ENCODE assay signal across 10 cellular contexts in the genomic region with DNA sequence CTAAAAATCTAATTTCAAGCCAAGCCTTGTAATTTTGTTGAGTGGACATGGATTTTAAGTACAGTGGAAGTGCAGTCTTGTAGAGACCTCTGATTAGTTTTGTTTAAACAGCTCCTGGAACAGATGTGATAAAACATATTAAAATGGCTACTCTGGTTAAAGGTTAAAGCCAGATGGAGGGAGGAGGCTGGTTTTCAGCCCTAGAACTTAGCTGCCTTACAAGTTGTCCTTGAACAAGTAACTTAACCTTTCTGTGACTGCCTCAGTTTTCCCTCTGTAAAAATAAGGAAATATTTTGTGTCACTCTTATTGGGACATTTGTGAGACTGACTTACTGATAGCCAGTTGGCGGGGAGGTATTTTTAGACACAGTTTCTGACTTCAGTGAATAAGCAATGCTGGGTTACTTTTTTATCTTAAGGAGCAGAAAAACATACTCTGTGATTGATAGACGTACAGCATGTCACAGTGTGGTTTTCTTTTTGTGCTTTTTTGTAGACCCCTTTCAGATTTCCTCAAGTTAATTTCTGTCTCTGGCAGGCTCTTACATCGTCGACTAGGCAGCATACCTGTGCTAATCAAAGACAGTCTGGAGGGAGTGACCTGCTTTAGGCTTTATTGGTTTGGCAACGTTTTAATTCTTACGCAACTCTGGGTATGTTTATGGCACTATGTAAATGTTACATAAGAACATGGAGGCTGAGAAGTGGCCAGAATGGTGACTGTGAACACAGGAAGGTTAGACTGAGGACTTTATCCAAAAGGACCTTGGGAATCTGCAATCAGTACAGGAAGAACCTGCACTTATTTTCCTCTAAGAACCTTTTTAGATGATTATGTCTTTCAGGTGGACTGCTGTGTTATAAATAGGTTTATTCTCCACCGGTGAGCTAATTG. TPM values are rescaled to one million over a fixed set of nuclear protein-coding genes. Genes with fewer than 3 reads are reported as not detected.
DNase-seq lines count a peak whose midpoint lies in the region; ATAC-seq and TF ChIP-seq lines count a peak whose summit lies in the region.
"Had no signal": no experiment of that assay in that cellular context is flagged by ENCODE, and none has a peak within 500 bp of the region (broad histone marks: within the 10 kb centered on the region; RNA-seq: fewer than 3 reads in every experiment).

No MANE protein-coding gene starts in this region.

- H3K27ac Mint-ChIP-seq in natural killer cell treated with Interleukin-12 subunit alpha and Interleukin-12 subunit beta and Interleukin-15 and Interleukin-18, amount 100 ng/mL, for 72 hours: peak overlapping the region; percentile 11 to 12
- H3K27ac Mint-ChIP-seq in natural killer cell: peak overlapping the region in 1 of 2 donors; percentile 21
- peak overlapping the region; percentile 41 for H3K27ac Mint-ChIP-seq in mesothelial cell of epicardium

- H3K36me3 Mint-ChIP-seq in natural killer cell treated with Interleukin-12 subunit alpha and Interleukin-12 subunit beta and Interleukin-15 and Interleukin-18, amount 100 ng/mL, for 72 hours: peaks cover 6% of the 10 kb centered on the region
- H3K36me3 Mint-ChIP-seq in natural killer cell: no peaks in the 10 kb centered on the region
- H3K36me3 Mint-ChIP-seq in mesothelial cell of epicardium: peaks cover 1% of the 10 kb centered on the region

- H2AFZ ChIP-seq in mammary epithelial cell (ENCODE audit: low read depth, low read length): no peak overlapping the region

- no peaks in the 10 kb centered on the region for H3K27me3 ChIP-seq in mammary epithelial cell (ENCODE audit: insufficient read depth, low read length)

- H3K27ac ChIP-seq in mammary epithelial cell (ENCODE audit: insufficient read depth, low read depth, low read length): peak overlapping the region; percentile 16

- H3K9me3 ChIP-seq in mammary epithelial cell (replicated peaks; ENCODE audit: insufficient read depth, low read length): no peaks in the 10 kb centered on the region

- CTCF ChIA-PET in mammary epithelial cell (lab: Charles Lee; ENCODE audit: low non-redundant PET): interaction anchor here (0.6 kb wide), 1 partner anchor 614 kb away, joined by 4 read pairs; no protein-coding TSS in a partner anchor

- DNase-seq in natural killer cell treated with Interleukin-12 subunit alpha and Interleukin-12 subunit beta and Interleukin-15 and Interleukin-18, amount 100 ng/mL, for 72 hours (ENCODE audit: low spot score): no peak
- DNase-seq in natural killer cell (no peak), mammary epithelial cell (peak; percentile 77), mesothelial cell of epicardium (ENCODE audit: low spot score in 2 of 2, unreplicated experiment in 2 of 2) (no peak), NCI-H1105 treated with DMSO at 0.1 percent for 48 hours (lab: John Stamatoyannopoulos, UW) (no peak), amygdala (lab: John Stamatoyannopoulos, UW) (no peak)
- no peak for DNase-seq in central memory CD4-positive, alpha-beta T cell
- DNase-seq: activated CD4-positive, alpha-beta T cell treated with anti-CD3 and anti-CD28 coated beads for 48 hours; DMS79 treated with DMSO at 0.1 percent for 48 hours had no signal

- peaks cover 31% of the 10 kb centered on the region for H3K4me1 ChIP-seq in mammary epithelial cell (ENCODE audit: insufficient read depth, low read length)

- BruUV-seq in mammary epithelial cell (replicated peaks; lab: Mats Ljungman, UMichigan): no TSS peak

- no peaks in the 10 kb centered on the region for H4K20me1 ChIP-seq in mammary epithelial cell (ENCODE audit: insufficient read depth, low read length)

- H3K4me3 Mint-ChIP-seq in natural killer cell treated with Interleukin-12 subunit alpha and Interleukin-12 subunit beta and Interleukin-15 and Interleukin-18, amount 100 ng/mL, for 72 hours: peak overlapping the region; percentile 59
- H3K4me3 Mint-ChIP-seq in natural killer cell (no peak overlapping the region), mesothelial cell of epicardium (no peak overlapping the region)

- peaks cover 49 to 51% of the 10 kb centered on the region in 2 donors for H3K4me1 Mint-ChIP-seq in natural killer cell treated with Interleukin-12 subunit alpha and Interleukin-12 subunit beta and Interleukin-15 and Interleukin-18, amount 100 ng/mL, for 72 hours (ENCODE audit: low read depth in 2 of 2)
- H3K4me1 Mint-ChIP-seq in natural killer cell (peaks cover 16 to 35% of the 10 kb centered on the region in 2 donors), mesothelial cell of epicardium (peaks cover 36% of the 10 kb centered on the region)

- dilution Hi-C loops in mammary epithelial cell (cut with HindIII; ENCODE audit: low sequenced_read_pairs): no loop called here

- intact Hi-C loops in natural killer cell (cut with micrococcal nuclease) (no loop called here), mammary epithelial cell (cut with micrococcal nuclease) (loop anchor here (1.0 kb wide), 1 partner anchor 17 kb away; no protein-coding TSS in a partner anchor)

- TF ChIP-seq CTCF in natural killer cell (IDR thresholded peaks at IDR 0.05): no peak
- no peak for TF ChIP-seq CTCF in mammary epithelial cell (conservative IDR thresholded peaks at IDR 0.05 in 1 of 2, IDR thresholded peaks at IDR 0.05 in 1 of 2; ENCODE audit: extremely low read depth in 1 of 2, insufficient read depth in 1 of 2, low read depth in 1 of 2, low read length in 2 of 2)
- TF ChIP-seq CTCF in mesothelial cell of epicardium (IDR thresholded peaks at IDR 0.05; ENCODE audit: unreplicated experiment): no peak

- no peak overlapping the region for H3K4me3 ChIP-seq in mammary epithelial cell (replicated peaks in 1 of 3; ENCODE audit: insufficient read depth in 1 of 3, low read depth in 2 of 3, low read length in 3 of 3)

- in situ Hi-C loops in mammary epithelial cell (cut with MboI; ENCODE audit: low sequenced_read_pairs in 2 of 2): no loop called here

- peaks cover 77% of the 10 kb centered on the region for H3K79me2 ChIP-seq in mammary epithelial cell (ENCODE audit: insufficient read depth, low read length)

- peaks cover 3% of the 10 kb centered on the region for H3K36me3 ChIP-seq in mammary epithelial cell (ENCODE audit: insufficient read depth, low read length)

- 15% methylated on average over 7 of the region's 7 CpGs for WGBS in mammary epithelial cell (ENCODE audit: low coverage, missing lambda C conversion rate)

- no peaks in the 10 kb centered on the region for H3K9me3 Mint-ChIP-seq in natural killer cell treated with Interleukin-12 subunit alpha and Interleukin-12 subunit beta and Interleukin-15 and Interleukin-18, amount 100 ng/mL, for 72 hours
- H3K9me3 Mint-ChIP-seq in natural killer cell: no peaks in the 10 kb centered on the region
- no peaks in the 10 kb centered on the region for H3K9me3 Mint-ChIP-seq in mesothelial cell of epicardium

- no peak overlapping the region for H3K9ac ChIP-seq in mammary epithelial cell (ENCODE audit: insufficient read depth, low read length)

- no peak for ATAC-seq in natural killer cell treated with Interleukin-12 subunit alpha and Interleukin-12 subunit beta and Interleukin-15 and Interleukin-18, amount 100 ng/mL, for 72 hours
- no peak for ATAC-seq in natural killer cell
- no peak for ATAC-seq in HG03460 (IDR thresholded peaks at IDR 0.05; ENCODE audit: unreplicated experiment)

- H3K4me2 ChIP-seq in mammary epithelial cell (ENCODE audit: insufficient read depth, low read depth, low read length): peak overlapping the region; percentile 38

- peaks cover 3 to 5% of the 10 kb centered on the region in 2 donors for H3K27me3 Mint-ChIP-seq in natural killer cell treated with Interleukin-12 subunit alpha and Interleukin-12 subunit beta and Interleukin-15 and Interleukin-18, amount 100 ng/mL, for 72 hours
- peaks cover 2 to 3% of the 10 kb centered on the region in 2 donors for H3K27me3 Mint-ChIP-seq in natural killer cell (ENCODE audit: low read depth in 2 of 2)
- peaks cover 10% of the 10 kb centered on the region for H3K27me3 Mint-ChIP-seq in mesothelial cell of epicardium (ENCODE audit: low read depth)

RNA-seq across cellular contexts. Expression of a gene that starts 3.2 kb away (rescaled TPM):
- total RNA-seq in natural killer cell treated with Interleukin-12 subunit alpha and Interleukin-12 subunit beta and Interleukin-15 and Interleukin-18, amount 100 ng/mL, for 72 hours: 10 to 100 TPM; 16.6 to 17.5 TPM
- total RNA-seq in natural killer cell (1 to 10 TPM; 5.9 to 9.6 (median 6.6) TPM), mammary epithelial cell (10 to 100 TPM; 13.7 to 19.6 TPM), mesothelial cell of epicardium (31.2 to 31.3 TPM (median 31.2 TPM) in 3 replicates)
- polyA plus RNA-seq in mammary epithelial cell: 10.8 TPM
- 13.8 TPM for polyA minus RNA-seq in mammary epithelial cell

RNA-seq across cellular contexts. Expression of a gene that starts 47.4 kb away (rescaled TPM):
- not detected for total RNA-seq in natural killer cell treated with Interleukin-12 subunit alpha and Interleukin-12 subunit beta and Interleukin-15 and Interleukin-18, amount 100 ng/mL, for 72 hours
- total RNA-seq in natural killer cell (under 1 TPM in 1 of 3 donors, not detected in 2; 0.57 TPM), mammary epithelial cell (under 1 TPM in 1 of 2 donors, not detected in 1; 0.33 TPM), mesothelial cell of epicardium (0.16 TPM in 1 of 3 replicates, not detected in the others)
- not detected for polyA plus RNA-seq in mammary epithelial cell
- polyA minus RNA-seq in mammary epithelial cell: not detected

RNA-seq across cellular contexts. Expression of a gene that starts 52.0 kb away (rescaled TPM):
- total RNA-seq in natural killer cell treated with Interleukin-12 subunit alpha and Interleukin-12 subunit beta and Interleukin-15 and Interleukin-18, amount 100 ng/mL, for 72 hours: 1 to 10 TPM; 5.4 to 5.6 TPM
- total RNA-seq in natural killer cell: 100 to 1,000 TPM; 403 to 663 (median 424) TPM
- total RNA-seq in mammary epithelial cell: under 1 TPM in 1 of 2 donors, not detected in 1; 0.50 TPM
- polyA plus RNA-seq in mammary epithelial cell: 0.10 TPM
- not detected for polyA minus RNA-seq in mammary epithelial cell
- 20.3 to 24.3 TPM (median 22.0 TPM) in 3 replicates for total RNA-seq in mesothelial cell of epicardium

Comparison
In these comparisons a context has a peak if more than half of its experiments do, and no peak if none do; other contexts are left out.
1. RNA of a gene that starts 52.0 kb away (total RNA-seq): 403 to 663 TPM in natural killer cell; 20.3 to 24.3 TPM in mesothelial cell of epicardium, 5.4 to 5.6 TPM in natural killer cell treated with Interleukin-12 subunit alpha and Interleukin-12 subunit beta and Interleukin-15 and Interleukin-18, amount 100 ng/mL, for 72 hours and 0.50 TPM in mammary epithelial cell; every median in the first group is over 10 times any median in the second.